In genomic region chr2:241897231-241897916, GRCh38 we compare ENCODE assay signal across 15 cellular contexts. TPM values are rescaled to one million over a fixed set of nuclear protein-coding genes. Genes with fewer than 3 reads are reported as not detected.
DNase-seq lines count a peak whose midpoint lies in the region; ATAC-seq and TF ChIP-seq lines count a peak whose summit lies in the region.
"Had no signal": no experiment of that assay in that cellular context is flagged by ENCODE, and none has a peak within 500 bp of the region (broad histone marks: within the 10 kb centered on the region; RNA-seq: fewer than 3 reads in every experiment).

No MANE protein-coding gene starts in this region.

- ATAC-seq in HG03039 (IDR thresholded peaks at IDR 0.05; ENCODE audit: unreplicated experiment) (no peak), GM18907 (IDR thresholded peaks at IDR 0.05; ENCODE audit: unreplicated experiment) (no peak), HG03520 (IDR thresholded peaks at IDR 0.05; ENCODE audit: unreplicated experiment) (no peak)

- no peak overlapping the region for H3K4me3 ChIP-seq in BLaER1
- H3K4me3 ChIP-seq in neural progenitor cell, result no peak overlapping the region
- H3K4me3 ChIP-seq: BLaER1 treated with 17β-estradiol and CSF1 and Interleukin-3, amounts not matched to agents 10 nM and 100 nM had no signal

- H3K27ac ChIP-seq in 22Rv1, result peak overlapping the region; percentile 23; the same call in 1 of the 2 replicates
- no peak overlapping the region for H3K27ac ChIP-seq in BLaER1
- no peak overlapping the region for H3K27ac ChIP-seq in neural progenitor cell

- peaks cover 70% of the 10 kb centered on the region for H3K36me3 ChIP-seq in BLaER1
- no peaks in the 10 kb centered on the region for H3K36me3 ChIP-seq in neural progenitor cell

- no peaks in the 10 kb centered on the region for H3K79me2 ChIP-seq in neural progenitor cell (ENCODE audit: low read depth)

- H3K9me3 ChIP-seq in BLaER1, result no peaks in the 10 kb centered on the region
- no peaks in the 10 kb centered on the region for H3K9me3 ChIP-seq in neural progenitor cell (ENCODE audit: low read depth)
- H3K9me3 ChIP-seq: BLaER1 treated with 17β-estradiol and CSF1 and Interleukin-3, amounts not matched to agents 10 nM and 100 nM had no signal

- peaks cover 3% of the 10 kb centered on the region for H3K36me3 Mint-ChIP-seq in activated T-helper 2 cell treated with anti-CD3 and anti-CD28 coated beads, Interferon-gamma antibody, Interleukin-2, Interleukin-4, amounts not matched to agents 10 μg/mL and 5 μg/mL and 100 μg/mL, durations not matched to agents 14 hours and 24 hours and 36 hours (ENCODE audit: low read depth)
- H3K36me3 Mint-ChIP-seq in neural progenitor cell, result no peaks in the 10 kb centered on the region

- H3K4me2 ChIP-seq in BLaER1, result peak overlapping the region; percentile 82; the same call in 1 of the 2 replicates
- no peak overlapping the region for H3K4me2 ChIP-seq in neural progenitor cell

- peaks cover 9% of the 10 kb centered on the region for H3F3A ChIP-seq in neural progenitor cell (ENCODE audit: low read depth)

- TF ChIP-seq CTCF in 22Rv1 (IDR thresholded peaks at IDR 0.05), result no peak
- TF ChIP-seq CTCF in neural progenitor cell (IDR thresholded peaks at IDR 0.05), result no peak

- H4K20me1 ChIP-seq in BLaER1 (peaks cover 93% of the 10 kb centered on the region), neural progenitor cell (ENCODE audit: low read depth) (no peaks in the 10 kb centered on the region)

- no peak overlapping the region for H3K9ac ChIP-seq in BLaER1
- H3K9ac ChIP-seq in neural progenitor cell, result no peak overlapping the region
- H3K9ac ChIP-seq: BLaER1 treated with 17β-estradiol and CSF1 and Interleukin-3, amounts not matched to agents 10 nM and 100 nM had no signal

- H2AFZ ChIP-seq in neural progenitor cell (replicated peaks), result no peak overlapping the region

- H3K4me1 Mint-ChIP-seq in activated T-helper 2 cell treated with anti-CD3 and anti-CD28 coated beads, Interferon-gamma antibody, Interleukin-2, Interleukin-4, amounts not matched to agents 10 μg/mL and 5 μg/mL and 100 μg/mL, durations not matched to agents 14 hours and 24 hours and 36 hours (ENCODE audit: low read depth), result no peaks in the 10 kb centered on the region
- peaks cover 28% of the 10 kb centered on the region for H3K4me1 Mint-ChIP-seq in neural progenitor cell

- H3K4me1 ChIP-seq in BLaER1 (peaks cover 77% of the 10 kb centered on the region), neural progenitor cell (peaks cover 16% of the 10 kb centered on the region)

- no peak overlapping the region for H3K4me3 Mint-ChIP-seq in activated T-helper 2 cell treated with anti-CD3 and anti-CD28 coated beads, Interferon-gamma antibody, Interleukin-2, Interleukin-4, amounts not matched to agents 10 μg/mL and 5 μg/mL and 100 μg/mL, durations not matched to agents 14 hours and 24 hours and 36 hours (ENCODE audit: low read depth)
- no peak overlapping the region for H3K4me3 Mint-ChIP-seq in neural progenitor cell

- H3K9me3 Mint-ChIP-seq in activated T-helper 2 cell treated with anti-CD3 and anti-CD28 coated beads, Interferon-gamma antibody, Interleukin-2, Interleukin-4, amounts not matched to agents 10 μg/mL and 5 μg/mL and 100 μg/mL, durations not matched to agents 14 hours and 24 hours and 36 hours, result no peaks in the 10 kb centered on the region
- peaks cover 2% of the 10 kb centered on the region for H3K9me3 Mint-ChIP-seq in neural progenitor cell

- intact Hi-C loops in activated T-helper 2 cell treated with anti-CD3 and anti-CD28 coated beads, Interferon-gamma antibody, Interleukin-2, Interleukin-4, amounts not matched to agents 10 μg/mL and 5 μg/mL and 100 μg/mL, durations not matched to agents 14 hours and 24 hours and 36 hours (cut with micrococcal nuclease), result no loop called here

- H3K27me3 ChIP-seq in BLaER1, result no peaks in the 10 kb centered on the region
- H3K27me3 ChIP-seq in neural progenitor cell, result peaks cover 17% of the 10 kb centered on the region

- H3K27ac Mint-ChIP-seq in activated T-helper 2 cell treated with anti-CD3 and anti-CD28 coated beads, Interferon-gamma antibody, Interleukin-2, Interleukin-4, amounts not matched to agents 10 μg/mL and 5 μg/mL and 100 μg/mL, durations not matched to agents 14 hours and 24 hours and 36 hours, result peak overlapping the region; percentile 16
- H3K27ac Mint-ChIP-seq in neural progenitor cell, result peak overlapping the region; percentile 53

- peaks cover 4% of the 10 kb centered on the region for H3K27me3 Mint-ChIP-seq in activated T-helper 2 cell treated with anti-CD3 and anti-CD28 coated beads, Interferon-gamma antibody, Interleukin-2, Interleukin-4, amounts not matched to agents 10 μg/mL and 5 μg/mL and 100 μg/mL, durations not matched to agents 14 hours and 24 hours and 36 hours (ENCODE audit: low read depth)
- H3K27me3 Mint-ChIP-seq in neural progenitor cell (ENCODE audit: insufficient read depth, low read depth), result peaks cover 17% of the 10 kb centered on the region

- no peak for DNase-seq in activated T-helper 2 cell treated with anti-CD3 and anti-CD28 coated beads, Interferon-gamma antibody, Interleukin-2, Interleukin-4, amounts not matched to agents 10 μg/mL and 5 μg/mL and 100 μg/mL, durations not matched to agents 14 hours and 24 hours and 36 hours (ENCODE audit: low spot score)
- DNase-seq in neural progenitor cell (ENCODE audit: low spot score) (no peak), activated gamma-delta T cell (lab: John Stamatoyannopoulos, UW) (no peak)
- DNase-seq: DND-41, NCI-H1436, SIG-M5 had no signal

RNA-seq across cellular contexts. Expression of gene RTP5, which starts 27.8 kb away (rescaled TPM):
- 0.09 and 0.30 TPM in 2 replicates for total RNA-seq in activated T-helper 2 cell treated with anti-CD3 and anti-CD28 coated beads, Interferon-gamma antibody, Interleukin-2, Interleukin-4, amounts not matched to agents 10 μg/mL and 5 μg/mL and 100 μg/mL, durations not matched to agents 14 hours and 24 hours and 36 hours
- not detected in 2 replicates for total RNA-seq in neural progenitor cell (ENCODE audit: low replicate concordance)
- total RNA-seq: LHCN-M2, pulmonary artery endothelial cell had no signal

RNA-seq across cellular contexts. Expression of gene PDCD1, which starts 38.7 kb away (rescaled TPM):
- total RNA-seq in activated T-helper 2 cell treated with anti-CD3 and anti-CD28 coated beads, Interferon-gamma antibody, Interleukin-2, Interleukin-4, amounts not matched to agents 10 μg/mL and 5 μg/mL and 100 μg/mL, durations not matched to agents 14 hours and 24 hours and 36 hours, result 42.0 and 44.7 TPM in 2 replicates
- total RNA-seq in neural progenitor cell (ENCODE audit: low replicate concordance), result not detected in 2 replicates
- total RNA-seq: LHCN-M2, pulmonary artery endothelial cell, temporal lobe had no signal

Comparison
In these comparisons a context has a peak if more than half of its experiments do, and no peak if none do; other contexts are left out.
1. RNA of gene PDCD1, which starts 38.7 kb away (total RNA-seq): 42.0 to 44.7 TPM in activated T-helper 2 cell treated with anti-CD3 and anti-CD28 coated beads, Interferon-gamma antibody, Interleukin-2, Interleukin-4, amounts not matched to agents 10 μg/mL and 5 μg/mL and 100 μg/mL, durations not matched to agents 14 hours and 24 hours and 36 hours; not detected in neural progenitor cell; every median in the first group is over 10 times any median in the second.